ENCODE assay signal across 20 cellular contexts in genomic region chr22:37015587-37015878, GRCh38.
"Had no signal": no experiment of that assay in that cellular context is flagged by ENCODE, and none has a peak within 500 bp of the region (broad histone marks: within the 10 kb centered on the region; RNA-seq: fewer than 3 reads in every experiment).

No MANE protein-coding gene starts in this region.

- H3K27ac Mint-ChIP-seq: stimulated activated naive B cell treated with anti-CD40 and anti-IgM and Interleukin-4, amounts not matched to agents 10 μg/mL and 1 μg/mL and 100 μg/mL, for 72 hours; T-cell had no signal

- H3K79me2 ChIP-seq: parathyroid adenoma had no signal

- FAIRE-seq: keratinocyte had no signal

- H3K4me3 ChIP-seq: adrenal gland, cardiac muscle cell, dorsolateral prefrontal cortex, esophagus muscularis mucosa, hepatocyte had no signal

- H3K27me3 ChIP-seq: adrenal gland, cardiac muscle cell, dorsolateral prefrontal cortex, esophagus muscularis mucosa, hepatocyte had no signal

- H3K9ac ChIP-seq: parathyroid adenoma had no signal

- DNase-seq: activated CD4-positive, alpha-beta T cell treated with anti-CD3 and anti-CD28 coated beads for 1 hour; activated CD4-positive, alpha-beta T cell treated with anti-CD3 and anti-CD28 coated beads, Interleukin-2, amount 50 U/mL, for 4 hours; activated naive CD4-positive, alpha-beta T cell treated with anti-CD3 and anti-CD28 coated beads, Interleukin-2, amount 50 U/mL, for 16 hours; activated T-cell treated with anti-CD3 and anti-CD28 coated beads, Interleukin-2, amount 50 U/mL, for 1 hour; dorsolateral prefrontal cortex; left ventricle myocardium superior; mesenchymal stem cell; retina; stimulated activated CD4-positive, alpha-beta T cell treated with anti-CD3 and anti-CD28 coated beads, Interleukin-2, amount 100 ng/mL, for 48 hours; stimulated activated naive B cell treated with anti-CD40 and anti-IgM and Interleukin-4, amounts not matched to agents 10 μg/mL and 1 μg/mL and 100 μg/mL, for 72 hours; T-cell; T-helper 9 cell; trophoblast cell had no signal

- H3K4me1 ChIP-seq: parathyroid adenoma had no signal

- ATAC-seq: left ventricle myocardium superior; stimulated activated naive B cell treated with anti-CD40 and anti-IgM and Interleukin-4, amounts not matched to agents 10 μg/mL and 1 μg/mL and 100 μg/mL, for 72 hours; T-cell had no signal

- H3K36me3 Mint-ChIP-seq: stimulated activated naive B cell treated with anti-CD40 and anti-IgM and Interleukin-4, amounts not matched to agents 10 μg/mL and 1 μg/mL and 100 μg/mL, for 72 hours; T-cell had no signal

- H3K4me3 Mint-ChIP-seq: stimulated activated naive B cell treated with anti-CD40 and anti-IgM and Interleukin-4, amounts not matched to agents 10 μg/mL and 1 μg/mL and 100 μg/mL, for 72 hours; T-cell had no signal

- H2AFZ ChIP-seq: hepatocyte, parathyroid adenoma had no signal

- H3K27me3 Mint-ChIP-seq: stimulated activated naive B cell treated with anti-CD40 and anti-IgM and Interleukin-4, amounts not matched to agents 10 μg/mL and 1 μg/mL and 100 μg/mL, for 72 hours had no signal

- H3K9me3 Mint-ChIP-seq: stimulated activated naive B cell treated with anti-CD40 and anti-IgM and Interleukin-4, amounts not matched to agents 10 μg/mL and 1 μg/mL and 100 μg/mL, for 72 hours; T-cell had no signal

- H3K9me3 ChIP-seq: adrenal gland, esophagus muscularis mucosa had no signal

- H3K36me3 ChIP-seq: cardiac muscle cell had no signal

- H3K27ac ChIP-seq: cardiac muscle cell, esophagus muscularis mucosa, hepatocyte, parathyroid adenoma, VCaP had no signal
